9 cellular contexts compared by ENCODE assay signal in genomic region chr12:109775172-109775881, GRCh38. TPM values are rescaled to one million over a fixed set of nuclear protein-coding genes. Genes with fewer than 3 reads are reported as not detected.
DNase-seq lines count a peak whose midpoint lies in the region; ATAC-seq and TF ChIP-seq lines count a peak whose summit lies in the region.
"Had no signal": no experiment of that assay in that cellular context is flagged by ENCODE, and none has a peak within 500 bp of the region (broad histone marks: within the 10 kb centered on the region; RNA-seq: fewer than 3 reads in every experiment).

No MANE protein-coding gene starts in this region.

- peaks cover 18% of the 10 kb centered on the region for H3K79me2 ChIP-seq in PC-9 (ENCODE audit: low read depth)

- no peak overlapping the region for H3K4me2 ChIP-seq in PC-9

- CTCF ChIA-PET in PC-9 (lab: Charles Lee): interaction anchor here (0.6 to 1.2 kb wide), 5 partner anchors 35 to 347 kb away, joined by 3 to 6 read pairs (median 4); no protein-coding TSS in a partner anchor

- peak; percentile 88 for TF ChIP-seq CTCF in HL-60 (IDR thresholded peaks at IDR 0.05; ENCODE audit: insufficient read depth, low read length)
- peak; percentile 91 for TF ChIP-seq CTCF in PC-9 (conservative IDR thresholded peaks at IDR 0.05)
- TF ChIP-seq CTCF in fibroblast of the aortic adventitia (IDR thresholded peaks at IDR 0.05; ENCODE audit: insufficient read depth, low read length): peak; percentile 95
- peak; percentile 22 for TF ChIP-seq CTCF in neutrophil (IDR thresholded peaks at IDR 0.05)
- TF ChIP-seq CTCF in stomach (IDR thresholded peaks at IDR 0.05): peak in 5 of 7 experiments; percentile 70 to 82 (median 75)

- H3K4me3 ChIP-seq in HL-60 (replicated peaks; ENCODE audit: insufficient read depth, low read length): no peak overlapping the region
- no peak overlapping the region for H3K4me3 ChIP-seq in PC-9
- H3K4me3 ChIP-seq in fibroblast of the aortic adventitia (ENCODE audit: low read depth, low read length): no peak overlapping the region
- H3K4me3 ChIP-seq in neutrophil (ENCODE audit: low read depth in 1 of 2, low read length in 1 of 2): no peak overlapping the region
- no peak overlapping the region for H3K4me3 ChIP-seq in stomach

- no peaks in the 10 kb centered on the region for H3K36me3 ChIP-seq in PC-9 (ENCODE audit: low read depth)
- H3K36me3 ChIP-seq in neutrophil: no peaks in the 10 kb centered on the region
- H3K36me3 ChIP-seq in stomach: no peaks in the 10 kb centered on the region

- POLR2A ChIA-PET in PC-9 (lab: Charles Lee; ENCODE audit: unreplicated experiment): interaction anchor here (0.7 kb wide), 1 partner anchor 22 kb away, joined by 4 read pairs; no protein-coding TSS in a partner anchor

- intact Hi-C loops in PC-9 (cut with micrococcal nuclease; ENCODE audit: unreplicated experiment): loop anchor here (1.0 to 5.0 kb wide), 4 partner anchors 70 to 513 kb away; no protein-coding TSS in a partner anchor
- intact Hi-C loops in stomach (cut with DNase I; ENCODE audit: low total_unique reads): loop anchor here (2.0 to 10.0 kb wide), 2 partner anchors 179 to 251 kb away; no protein-coding TSS in a partner anchor

- 14 to 33% (median 22%) methylated on average over 6 to 10 of the region's 10 CpGs for WGBS in stomach, 5 donors

- in situ Hi-C loops in Caki2 (cut with HindIII; ENCODE audit: low pct_unique_long_range_greater_than_20kb, low sequenced_read_pairs): no loop called here

- H3K27ac ChIP-seq in HL-60 (replicated peaks): no peak overlapping the region
- H3K27ac ChIP-seq in PC-9: no peak overlapping the region
- no peak overlapping the region for H3K27ac ChIP-seq in neutrophil
- H3K27ac ChIP-seq in stomach: no peak overlapping the region

- TF ChIP-seq EP300 in stomach (IDR thresholded peaks at IDR 0.05): no peak

- no peak overlapping the region for H2AFZ ChIP-seq in PC-9

- H3K27me3 ChIP-seq in HL-60 (ENCODE audit: insufficient read depth, poor library complexity, severe bottlenecking) (no peaks in the 10 kb centered on the region), PC-9 (ENCODE audit: insufficient read depth, low read depth) (no peaks in the 10 kb centered on the region), neutrophil (peaks cover 24% of the 10 kb centered on the region), stomach (peaks cover 0 to 17% (median 0%) of the 10 kb centered on the region in 3 donors)

- TF ChIP-seq POLR2A in stomach (IDR thresholded peaks at IDR 0.05): no peak

- H4K20me1 ChIP-seq in PC-9 (ENCODE audit: insufficient read depth): no peaks in the 10 kb centered on the region

- H3K9me3 ChIP-seq in PC-9 (ENCODE audit: insufficient read depth, low read depth) (no peaks in the 10 kb centered on the region), neutrophil (no peaks in the 10 kb centered on the region), stomach (peaks cover 0 to 12% (median 5%) of the 10 kb centered on the region in 4 donors)

- H3F3A ChIP-seq in PC-9 (ENCODE audit: insufficient read depth, low read depth): peaks cover 16% of the 10 kb centered on the region

- no TSS peak for BruUV-seq in PC-9 (replicated peaks; lab: Mats Ljungman, UMichigan)

- no peaks in the 10 kb centered on the region for H3K9me2 ChIP-seq in PC-9 (ENCODE audit: insufficient read depth)

- peaks cover 26% of the 10 kb centered on the region for H3K4me1 ChIP-seq in PC-9 (replicated peaks; ENCODE audit: insufficient read depth)
- H3K4me1 ChIP-seq in neutrophil (ENCODE audit: control insufficient read depth in 1 of 2, insufficient read depth in 1 of 2, low read depth in 1 of 2, low read length in 1 of 2): no peaks in the 10 kb centered on the region
- peaks cover 9 to 13% (median 12%) of the 10 kb centered on the region in 4 donors for H3K4me1 ChIP-seq in stomach

- DNase-seq in Caki2 (ENCODE audit: low read depth) (peak; percentile 25), HL-60 (ENCODE audit: low read depth in 1 of 2, low spot score in 1 of 2) (peak; percentile 46 to 67), PC-9 (peak; percentile 57 to 68), fibroblast of the aortic adventitia (ENCODE audit: low read depth) (peak; percentile 70), stomach (peak; percentile 82)
- DNase-seq in activated T-cell treated with anti-CD3 and anti-CD28 coated beads, Interleukin-2, amount 50 U/mL, for 48 hours: peak; percentile 81 to 82

- ATAC-seq in HG03139 (IDR thresholded peaks at IDR 0.05; ENCODE audit: unreplicated experiment): no peak

RNA-seq across cellular contexts. Expression of gene TRPV4, which starts 57.9 kb away (rescaled TPM):
- not detected in 2 replicates for total RNA-seq in Caki2 (2014; rRNA removed; shearing (Covaris generic); ENCODE audit: low replicate concordance)
- 3.1 and 3.2 TPM in 2 replicates for total RNA-seq in PC-9 (2021)
- 0.25 and 2.1 TPM in 2 replicates for total RNA-seq in fibroblast of the aortic adventitia (ENCODE audit: low replicate concordance)
- total RNA-seq in stomach: 1 to 10 TPM in 2 of 5 donors, not detected in 3; 1.0 to 1.8 TPM
- polyA plus RNA-seq in stomach: 1 to 10 TPM in 1 of 3 donors, under 1 TPM in 1, not detected in 1; 0.75 to 3.8 TPM
- total RNA-seq: T-helper 2 cell treated with Interferon-gamma antibody and Interleukin-4, amounts not matched to agents 100 ng/mL and 5 ng/mL, for 36 hours had no signal

Comparison
In these comparisons a context has a peak if more than half of its experiments do, and no peak if none do; other contexts are left out.
1. DNase-seq: peak in every context shown above with its lines; median percentile 82 in stomach; 82 in activated T-cell treated with anti-CD3 and anti-CD28 coated beads, Interleukin-2, amount 50 U/mL, for 48 hours; 70 in fibroblast of the aortic adventitia; 62 in PC-9; 56 in HL-60; 25 in Caki2.
2. CTCF ChIP-seq: peak in every context shown above with its lines; median percentile 95 in fibroblast of the aortic adventitia; 91 in PC-9; 88 in HL-60; 75 in stomach; 22 in neutrophil.